ENCODE assay signal across 23 cellular contexts in the genomic region with DNA sequence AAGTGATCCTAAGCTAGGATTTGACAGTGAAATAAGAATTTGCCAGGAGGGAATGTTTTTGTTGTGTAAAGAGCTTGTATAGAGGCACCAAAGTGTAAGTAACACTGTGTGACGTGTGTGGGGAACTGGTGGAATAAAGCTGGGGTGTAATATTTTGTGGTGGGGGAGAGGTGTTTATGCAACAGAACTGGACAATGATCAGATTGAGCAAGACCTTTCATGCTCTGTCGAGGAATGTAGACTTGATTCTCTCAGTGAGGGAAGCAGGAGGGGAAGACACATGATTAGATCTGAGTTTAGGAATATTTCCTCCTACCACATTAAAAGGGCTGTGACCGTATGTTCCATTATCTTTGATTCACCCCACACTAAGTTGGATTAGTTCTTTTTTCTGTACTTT. TPM values are rescaled to one million over a fixed set of nuclear protein-coding genes. Genes with fewer than 3 reads are reported as not detected.
DNase-seq lines count a peak whose midpoint lies in the region; ATAC-seq and TF ChIP-seq lines count a peak whose summit lies in the region.
"Had no signal": no experiment of that assay in that cellular context is flagged by ENCODE, and none has a peak within 500 bp of the region (broad histone marks: within the 10 kb centered on the region; RNA-seq: fewer than 3 reads in every experiment).

No MANE protein-coding gene starts in this region.

- no peaks in the 10 kb centered on the region for H3K36me3 Mint-ChIP-seq in naive thymus-derived CD8-positive, alpha-beta T cell
- no peaks in the 10 kb centered on the region for H3K36me3 Mint-ChIP-seq in effector memory CD8-positive, alpha-beta T cell (ENCODE audit: insufficient read depth)
- no peaks in the 10 kb centered on the region for H3K36me3 Mint-ChIP-seq in WTC11
- H3K36me3 Mint-ChIP-seq: CD4-positive, CD25-positive, alpha-beta regulatory T cell; naive thymus-derived CD4-positive, alpha-beta T cell; T-cell had no signal

- H3K4me3 ChIP-seq in right atrium auricular region (no peak overlapping the region), coronary artery (no peak overlapping the region), lower lobe of right lung (no peak overlapping the region)
- H3K4me3 ChIP-seq: MG63, spleen had no signal

- POLR2A ChIA-PET in naive thymus-derived CD8-positive, alpha-beta T cell (lab: Charles Lee) = no interaction called here
- POLR2A ChIA-PET in WTC11 (lab: Charles Lee) = no interaction called here

- no peak overlapping the region for H3K27ac Mint-ChIP-seq in naive thymus-derived CD8-positive, alpha-beta T cell
- no peak overlapping the region for H3K27ac Mint-ChIP-seq in effector memory CD8-positive, alpha-beta T cell
- H3K27ac Mint-ChIP-seq in WTC11 = no peak overlapping the region; the same call in 1 of the 2 replicates
- H3K27ac Mint-ChIP-seq: activated CD4-positive, alpha-beta T cell treated with anti-CD3 and anti-CD28 coated beads, Interleukin-2, amount 10 ng/mL, durations not matched to agents 7 days and 5 days; CD4-positive, CD25-positive, alpha-beta regulatory T cell; dendritic cell treated with granulocyte-macrophage colony-stimulating factor and Interleukin-4, amounts not matched to agents 40 ng/mL and 50 ng/mL, for 4 days; T-cell had no signal

- no peak for TF ChIP-seq CTCF in right atrium auricular region (IDR thresholded peaks at IDR 0.05)
- TF ChIP-seq CTCF in coronary artery (IDR thresholded peaks at IDR 0.05) = no peak
- no peak for TF ChIP-seq CTCF in lower lobe of right lung (IDR thresholded peaks at IDR 0.05)
- no peak for TF ChIP-seq CTCF in WTC11 (IDR thresholded peaks at IDR 0.05)

- CTCF ChIA-PET in WTC11 (lab: Charles Lee) = no interaction called here

- H3K4me1 ChIP-seq in right atrium auricular region = peaks cover 0 to 52% of the 10 kb centered on the region in 2 donors
- peaks cover 24% of the 10 kb centered on the region for H3K4me1 ChIP-seq in lower lobe of right lung

- H3K36me3 ChIP-seq in right atrium auricular region (no peaks in the 10 kb centered on the region), lower lobe of right lung (peaks cover 20% of the 10 kb centered on the region)
- H3K36me3 ChIP-seq: spleen had no signal

- no peaks in the 10 kb centered on the region for H3K27me3 ChIP-seq in right atrium auricular region
- H3K27me3 ChIP-seq in lower lobe of right lung (ENCODE audit: low read depth) = no peaks in the 10 kb centered on the region
- H3K27me3 ChIP-seq: MG63, spleen had no signal

- intact Hi-C loops in left ventricle myocardium superior (cut with micrococcal nuclease) = no loop called here
- intact Hi-C loops in lower lobe of right lung (cut with DNase I) = no loop called here

- H3K27ac ChIP-seq in right atrium auricular region = peak overlapping the region in 1 of 2 donors; percentile 62
- H3K27ac ChIP-seq in coronary artery = peak overlapping the region; percentile 17 to 63
- no peak overlapping the region for H3K27ac ChIP-seq in lower lobe of right lung
- H3K27ac ChIP-seq: epithelial cell of prostate, spleen had no signal

- H3K9me3 Mint-ChIP-seq in naive thymus-derived CD8-positive, alpha-beta T cell = peaks cover 0 to 2% (median 0%) of the 10 kb centered on the region in 9 donors
- H3K9me3 Mint-ChIP-seq in effector memory CD8-positive, alpha-beta T cell = no peaks in the 10 kb centered on the region
- no peaks in the 10 kb centered on the region for H3K9me3 Mint-ChIP-seq in WTC11
- H3K9me3 Mint-ChIP-seq: activated CD4-positive, alpha-beta T cell treated with anti-CD3 and anti-CD28 coated beads, Interleukin-2, amount 10 ng/mL, durations not matched to agents 7 days and 5 days; CD4-positive, CD25-positive, alpha-beta regulatory T cell; dendritic cell treated with granulocyte-macrophage colony-stimulating factor and Interleukin-4, amounts not matched to agents 40 ng/mL and 50 ng/mL, for 4 days; T-cell had no signal

- no peaks in the 10 kb centered on the region for H3K9me3 ChIP-seq in right atrium auricular region
- no peaks in the 10 kb centered on the region for H3K9me3 ChIP-seq in lower lobe of right lung
- H3K9me3 ChIP-seq: MG63, spleen had no signal

- H3K4me1 Mint-ChIP-seq in naive thymus-derived CD8-positive, alpha-beta T cell = no peaks in the 10 kb centered on the region
- no peaks in the 10 kb centered on the region for H3K4me1 Mint-ChIP-seq in effector memory CD8-positive, alpha-beta T cell (ENCODE audit: low read depth in 2 of 2)
- no peaks in the 10 kb centered on the region for H3K4me1 Mint-ChIP-seq in WTC11
- H3K4me1 Mint-ChIP-seq: activated CD4-positive, alpha-beta T cell treated with anti-CD3 and anti-CD28 coated beads, Interleukin-2, amount 10 ng/mL, durations not matched to agents 7 days and 5 days; CD4-positive, CD25-positive, alpha-beta regulatory T cell; naive thymus-derived CD4-positive, alpha-beta T cell; T-cell had no signal

- H3K27me3 Mint-ChIP-seq in naive thymus-derived CD8-positive, alpha-beta T cell = peaks cover 0 to 14% (median 0%) of the 10 kb centered on the region in 5 donors
- H3K27me3 Mint-ChIP-seq in effector memory CD8-positive, alpha-beta T cell = no peaks in the 10 kb centered on the region
- H3K27me3 Mint-ChIP-seq in WTC11 (ENCODE audit: low read depth) = no peaks in the 10 kb centered on the region
- H3K27me3 Mint-ChIP-seq: activated CD4-positive, alpha-beta T cell treated with anti-CD3 and anti-CD28 coated beads, Interleukin-2, amount 10 ng/mL, durations not matched to agents 7 days and 5 days; CD4-positive, CD25-positive, alpha-beta regulatory T cell; dendritic cell treated with granulocyte-macrophage colony-stimulating factor and Interleukin-4, amounts not matched to agents 40 ng/mL and 50 ng/mL, for 4 days had no signal

- no peak overlapping the region for H3K4me3 Mint-ChIP-seq in naive thymus-derived CD8-positive, alpha-beta T cell
- H3K4me3 Mint-ChIP-seq in effector memory CD8-positive, alpha-beta T cell = no peak overlapping the region
- no peak overlapping the region for H3K4me3 Mint-ChIP-seq in WTC11
- H3K4me3 Mint-ChIP-seq: activated CD4-positive, alpha-beta T cell treated with anti-CD3 and anti-CD28 coated beads, Interleukin-2, amount 10 ng/mL, durations not matched to agents 7 days and 5 days; CD4-positive, CD25-positive, alpha-beta regulatory T cell; dendritic cell treated with granulocyte-macrophage colony-stimulating factor and Interleukin-4, amounts not matched to agents 40 ng/mL and 50 ng/mL, for 4 days; naive thymus-derived CD4-positive, alpha-beta T cell; T-cell had no signal

- ATAC-seq in left ventricle myocardium superior (peak; percentile 29), lower lobe of right lung (peak; percentile 43 to 83), WTC11 (no peak)
- ATAC-seq in naive thymus-derived CD8-positive, alpha-beta T cell = no peak
- ATAC-seq in effector memory CD8-positive, alpha-beta T cell (replicated peaks) = no peak
- ATAC-seq: naive thymus-derived CD4-positive, alpha-beta T cell; T-cell had no signal

- DNase-seq in left ventricle myocardium superior (no peak), right atrium auricular region (ENCODE audit: low spot score) (no peak), coronary artery (ENCODE audit: low spot score) (no peak), lower lobe of right lung (no peak), WTC11 (ENCODE audit: low spot score) (no peak)
- DNase-seq in naive thymus-derived CD8-positive, alpha-beta T cell = no peak
- no peak for DNase-seq in effector memory CD8-positive, alpha-beta T cell
- DNase-seq in stimulated activated CD4-positive, alpha-beta T cell treated with anti-CD3 and anti-CD28 coated beads, Interleukin-1b, Interleukin-23, amount 100 ng/mL, for 48 hours = no peak
- DNase-seq: activated CD4-positive, alpha-beta T cell treated with anti-CD3 and anti-CD28 coated beads, Interleukin-2, amount 10 ng/mL, durations not matched to agents 7 days and 5 days; activated gamma-delta T cell treated with Interleukin-2 at 50 U/mL for 16 hours; aorta; CD4-positive, CD25-positive, alpha-beta regulatory T cell; DMS79 treated with DMSO at 0.1 percent for 48 hours; head of caudate nucleus; mammary epithelial cell; MG63; naive thymus-derived CD4-positive, alpha-beta T cell; NCI-H187 treated with DMSO at 0.1 percent for 48 hours; SHP77; spleen; T-cell had no signal

TF ChIP-seq in WTC11, 78 proteins besides CTCF, POLR2A, EP300 and RAD21 (continues in another document):
- TF ChIP-seq, protein P1, sequence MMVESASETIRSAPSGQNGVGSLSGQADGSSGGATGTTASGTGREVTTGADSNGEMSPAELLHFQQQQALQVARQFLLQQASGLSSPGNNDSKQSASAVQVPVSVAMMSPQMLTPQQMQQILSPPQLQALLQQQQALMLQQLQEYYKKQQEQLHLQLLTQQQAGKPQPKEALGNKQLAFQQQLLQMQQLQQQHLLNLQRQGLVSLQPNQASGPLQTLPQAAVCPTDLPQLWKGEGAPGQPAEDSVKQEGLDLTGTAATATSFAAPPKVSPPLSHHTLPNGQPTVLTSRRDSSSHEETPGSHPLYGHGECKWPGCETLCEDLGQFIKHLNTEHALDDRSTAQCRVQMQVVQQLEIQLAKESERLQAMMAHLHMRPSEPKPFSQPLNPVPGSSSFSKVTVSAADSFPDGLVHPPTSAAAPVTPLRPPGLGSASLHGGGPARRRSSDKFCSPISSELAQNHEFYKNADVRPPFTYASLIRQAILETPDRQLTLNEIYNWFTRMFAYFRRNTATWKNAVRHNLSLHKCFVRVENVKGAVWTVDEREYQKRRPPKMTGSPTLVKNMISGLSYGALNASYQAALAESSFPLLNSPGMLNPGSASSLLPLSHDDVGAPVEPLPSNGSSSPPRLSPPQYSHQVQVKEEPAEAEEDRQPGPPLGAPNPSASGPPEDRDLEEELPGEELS (CRISPR knock-in tag; IDR thresholded peaks at IDR 0.05) = no peak
- TF ChIP-seq, protein P2, sequence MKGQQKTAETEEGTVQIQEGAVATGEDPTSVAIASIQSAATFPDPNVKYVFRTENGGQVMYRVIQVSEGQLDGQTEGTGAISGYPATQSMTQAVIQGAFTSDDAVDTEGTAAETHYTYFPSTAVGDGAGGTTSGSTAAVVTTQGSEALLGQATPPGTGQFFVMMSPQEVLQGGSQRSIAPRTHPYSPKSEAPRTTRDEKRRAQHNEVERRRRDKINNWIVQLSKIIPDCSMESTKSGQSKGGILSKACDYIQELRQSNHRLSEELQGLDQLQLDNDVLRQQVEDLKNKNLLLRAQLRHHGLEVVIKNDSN (CRISPR knock-in tag; IDR thresholded peaks at IDR 0.05) = no peak
- TF ChIP-seq NR3C1 (CRISPR knock-in tag; conservative IDR thresholded peaks at IDR 0.05; ENCODE audit: low read depth) (no peak), ZNF219 (CRISPR knock-in tag; IDR thresholded peaks at IDR 0.05; ENCODE audit: borderline replicate concordance) (no peak), TP53 (CRISPR knock-in tag; IDR thresholded peaks at IDR 0.05) (no peak), ETV6 (CRISPR knock-in tag; IDR thresholded peaks at IDR 0.05) (no peak), MXD4 (CRISPR knock-in tag; IDR thresholded peaks at IDR 0.05; ENCODE audit: borderline replicate concordance) (no peak), CREB1 (CRISPR knock-in tag; IDR thresholded peaks at IDR 0.05) (no peak)

RNA-seq across cellular contexts. Expression of a gene that starts 43.6 kb away (rescaled TPM):
- total RNA-seq in left ventricle myocardium superior = 50.7 TPM
- 100 to 1,000 TPM; 246 to 308 TPM for total RNA-seq in right atrium auricular region
- 219 TPM for total RNA-seq in lower lobe of right lung
- not detected for total RNA-seq in naive thymus-derived CD8-positive, alpha-beta T cell
- polyA plus RNA-seq in naive thymus-derived CD8-positive, alpha-beta T cell = not detected
- 24.0 to 25.7 TPM (median 25.6 TPM) in 3 replicates for total RNA-seq in WTC11 (2021)
- total RNA-seq: activated CD4-positive, alpha-beta T cell treated with anti-CD3 and anti-CD28 coated beads, Interleukin-2, amount 10 ng/mL, durations not matched to agents 7 days and 5 days; CD4-positive, CD25-positive, alpha-beta regulatory T cell; naive thymus-derived CD4-positive, alpha-beta T cell had no signal
- polyA plus RNA-seq: CD4-positive, CD25-positive, alpha-beta regulatory T cell; naive thymus-derived CD4-positive, alpha-beta T cell had no signal

Comparison
In these comparisons a context has a peak if more than half of its experiments do, and no peak if none do; other contexts are left out.
1. ATAC-seq: peak in left ventricle myocardium superior (single experiment) and lower lobe of right lung (2 of 2); none in naive thymus-derived CD8-positive, alpha-beta T cell (0 of 2), effector memory CD8-positive, alpha-beta T cell (single experiment) and WTC11 (single experiment).
2. RNA of a gene that starts 43.6 kb away (total RNA-seq): 246 to 308 TPM in right atrium auricular region, 219 TPM in lower lobe of right lung (single experiment), 50.7 TPM in left ventricle myocardium superior (single experiment) and 24.0 to 25.7 TPM in WTC11; not detected in naive thymus-derived CD8-positive, alpha-beta T cell; every median in the first group is over 10 times any median in the second.